Comparison of ENCODE assay signal across 13 cellular contexts in the genomic region with DNA sequence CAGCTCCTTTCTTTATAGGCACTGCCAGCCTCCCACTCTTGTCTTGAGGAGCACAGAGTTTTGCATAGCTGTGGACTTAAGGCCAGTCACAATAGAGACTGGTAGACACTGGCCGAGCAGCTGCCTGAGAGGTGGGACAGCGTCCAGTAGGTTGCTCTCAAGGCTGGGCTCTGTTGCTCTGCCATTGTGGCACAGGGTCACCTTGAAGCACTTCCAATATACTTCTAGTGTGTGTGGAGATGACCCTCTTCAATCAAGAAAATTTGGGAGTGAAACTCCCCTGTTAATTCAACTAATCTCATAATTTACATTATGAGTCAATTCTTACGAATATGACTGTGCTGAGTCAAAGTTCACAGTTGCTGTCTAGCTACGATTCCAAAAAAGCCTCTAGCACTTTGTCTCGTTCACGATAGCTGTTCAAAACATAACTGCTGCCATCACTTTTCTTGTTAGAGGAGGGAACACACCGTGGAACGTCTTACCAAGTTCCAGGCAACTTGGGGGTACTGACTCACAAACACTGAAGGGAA.
DNase-seq lines count a peak whose midpoint lies in the region; ATAC-seq and TF ChIP-seq lines count a peak whose summit lies in the region.
"Had no signal": no experiment of that assay in that cellular context is flagged by ENCODE, and none has a peak within 500 bp of the region (broad histone marks: within the 10 kb centered on the region; RNA-seq: fewer than 3 reads in every experiment).

No MANE protein-coding gene starts in this region.

- CTCF ChIA-PET in MCF 10A (lab: Yijun Ruan, JAX) = interaction anchor here (0.6 kb wide), 1 partner anchor 159 kb away, joined by 4 read pairs; no protein-coding TSS in a partner anchor

- H3K4me3 ChIP-seq in OCI-LY3 (ENCODE audit: low read length) (peak overlapping the region; percentile 24; the same call in 1 of the 2 replicates), endodermal cell (ENCODE audit: low read length) (no peak overlapping the region)
- H3K4me3 ChIP-seq: K562, suprapubic skin had no signal

- H3K9me3 Mint-ChIP-seq in MCF 10A (ENCODE audit: unreplicated experiment) = no peaks in the 10 kb centered on the region
- no peaks in the 10 kb centered on the region for H3K9me3 Mint-ChIP-seq in endodermal cell
- no peaks in the 10 kb centered on the region for H3K9me3 Mint-ChIP-seq in effector memory CD8-positive, alpha-beta T cell

- H3K79me2 ChIP-seq in OCI-LY3 (ENCODE audit: low read length) = no peaks in the 10 kb centered on the region

- no peak overlapping the region for H3K9ac ChIP-seq in OCI-LY3 (ENCODE audit: low read length)
- no peak overlapping the region for H3K9ac ChIP-seq in endodermal cell (ENCODE audit: extremely low read depth, low read length, poor library complexity, severe bottlenecking)

- H2AFZ ChIP-seq in OCI-LY3 (ENCODE audit: low read depth, low read length) = no peak overlapping the region

- no peak for DNase-seq in MCF 10A (ENCODE audit: unreplicated experiment)
- DNase-seq in NCI-H2029 (lab: John Stamatoyannopoulos, UW) = no peak
- DNase-seq in endodermal cell = no peak
- DNase-seq in effector memory CD8-positive, alpha-beta T cell = no peak
- DNase-seq: islet precursor cell, NCI-H2081 had no signal

- 91 to 97% methylated on average over 6 to 8 of the region's 8 CpGs for WGBS in endodermal cell (ENCODE audit: insufficient coverage in 1 of 2, insufficient read length in 1 of 2), 2 experiments

- peak overlapping the region; percentile 78 for H3K4me2 ChIP-seq in OCI-LY3 (ENCODE audit: low read length)

- H3K27ac Mint-ChIP-seq in MCF 10A (ENCODE audit: low read depth, unreplicated experiment) (no peak overlapping the region), endodermal cell (no peak overlapping the region)
- H3K27ac Mint-ChIP-seq in effector memory CD8-positive, alpha-beta T cell = no peak overlapping the region

- H3K27me3 ChIP-seq in OCI-LY3 (ENCODE audit: low read depth, low read length) (peaks cover 12% of the 10 kb centered on the region; the same call in 1 of the 2 replicates), endodermal cell (ENCODE audit: control insufficient read depth, insufficient read depth, low read length, poor library complexity, severe bottlenecking) (no peaks in the 10 kb centered on the region)
- H3K27me3 ChIP-seq: suprapubic skin had no signal

- H3K36me3 ChIP-seq in OCI-LY3 (replicated peaks; ENCODE audit: low read depth, low read length) (no peaks in the 10 kb centered on the region), endodermal cell (ENCODE audit: control insufficient read depth, insufficient read depth, low read length) (no peaks in the 10 kb centered on the region)
- H3K36me3 ChIP-seq: suprapubic skin had no signal

- H3K36me3 Mint-ChIP-seq in MCF 10A (ENCODE audit: insufficient read depth, unreplicated experiment) (no peaks in the 10 kb centered on the region), endodermal cell (ENCODE audit: low read depth) (no peaks in the 10 kb centered on the region)
- H3K36me3 Mint-ChIP-seq in effector memory CD8-positive, alpha-beta T cell (ENCODE audit: insufficient read depth) = peaks cover 3% of the 10 kb centered on the region

- H3K4me1 Mint-ChIP-seq in MCF 10A (ENCODE audit: insufficient read depth, unreplicated experiment) (no peaks in the 10 kb centered on the region), endodermal cell (peaks cover 16% of the 10 kb centered on the region)
- no peaks in the 10 kb centered on the region for H3K4me1 Mint-ChIP-seq in effector memory CD8-positive, alpha-beta T cell (ENCODE audit: low read depth in 2 of 2)

- POLR2A ChIA-PET in MCF 10A (lab: Yijun Ruan, JAX) = interaction anchor here (0.7 kb wide), 1 partner anchor 132 kb away, joined by 3 read pairs; no protein-coding TSS in a partner anchor

- H3K4me3 Mint-ChIP-seq in MCF 10A (ENCODE audit: unreplicated experiment) (no peak overlapping the region), endodermal cell (no peak overlapping the region)
- no peak overlapping the region for H3K4me3 Mint-ChIP-seq in effector memory CD8-positive, alpha-beta T cell

- H4K20me1 ChIP-seq in OCI-LY3 (ENCODE audit: insufficient read depth, low read length) = no peaks in the 10 kb centered on the region

- H3K27me3 Mint-ChIP-seq in MCF 10A (ENCODE audit: insufficient read depth, unreplicated experiment) = no peaks in the 10 kb centered on the region
- H3K27me3 Mint-ChIP-seq in endodermal cell (ENCODE audit: insufficient read depth) = no peaks in the 10 kb centered on the region
- H3K27me3 Mint-ChIP-seq in effector memory CD8-positive, alpha-beta T cell = no peaks in the 10 kb centered on the region

- no peaks in the 10 kb centered on the region for H3K9me3 ChIP-seq in OCI-LY3 (ENCODE audit: insufficient read depth, low read length)
- H3K9me3 ChIP-seq in endodermal cell (ENCODE audit: control insufficient read depth, low read length) = no peaks in the 10 kb centered on the region
- H3K9me3 ChIP-seq: suprapubic skin had no signal

- H3K27ac ChIP-seq in OCI-LY3 (ENCODE audit: low read length) (peak overlapping the region; percentile 38; the same call in 1 of the 2 replicates), endodermal cell (ENCODE audit: low read depth, low read length) (no peak overlapping the region)
- H3K27ac ChIP-seq: suprapubic skin had no signal

- H3K4me1 ChIP-seq in OCI-LY3 (ENCODE audit: low read length) (peaks cover 24% of the 10 kb centered on the region), endodermal cell (ENCODE audit: control insufficient read depth, insufficient read depth, low read length) (peaks cover 2% of the 10 kb centered on the region)
- H3K4me1 ChIP-seq: suprapubic skin had no signal

- ATAC-seq in GM18508 (IDR thresholded peaks at IDR 0.05; ENCODE audit: insufficient read depth, unreplicated experiment) (peak; percentile 82), GM18873 (IDR thresholded peaks at IDR 0.05; ENCODE audit: low FRiP score, unreplicated experiment) (peak; percentile 67), HG02884 (IDR thresholded peaks at IDR 0.05; ENCODE audit: unreplicated experiment) (peak; percentile 90)
- ATAC-seq in effector memory CD8-positive, alpha-beta T cell (replicated peaks) = no peak
- ATAC-seq: K562, SK-N-SH treated with all-trans-retinoic acid at 6 μM for 48 hours had no signal

- TF ChIP-seq CTCF in OCI-LY3 (IDR thresholded peaks at IDR 0.05; ENCODE audit: low read depth, low read length) = no peak
- TF ChIP-seq CTCF in MCF 10A (IDR thresholded peaks at IDR 0.05; ENCODE audit: unreplicated experiment) = no peak
- TF ChIP-seq CTCF in endodermal cell (conservative IDR thresholded peaks at IDR 0.05) = no peak

- BruUV-seq in MCF 10A (replicated peaks; lab: Mats Ljungman, UMichigan) = no TSS peak

- intact Hi-C loops in MCF 10A (cut with micrococcal nuclease) = no loop called here
